13 cellular contexts compared by ENCODE assay signal in the genomic region with DNA sequence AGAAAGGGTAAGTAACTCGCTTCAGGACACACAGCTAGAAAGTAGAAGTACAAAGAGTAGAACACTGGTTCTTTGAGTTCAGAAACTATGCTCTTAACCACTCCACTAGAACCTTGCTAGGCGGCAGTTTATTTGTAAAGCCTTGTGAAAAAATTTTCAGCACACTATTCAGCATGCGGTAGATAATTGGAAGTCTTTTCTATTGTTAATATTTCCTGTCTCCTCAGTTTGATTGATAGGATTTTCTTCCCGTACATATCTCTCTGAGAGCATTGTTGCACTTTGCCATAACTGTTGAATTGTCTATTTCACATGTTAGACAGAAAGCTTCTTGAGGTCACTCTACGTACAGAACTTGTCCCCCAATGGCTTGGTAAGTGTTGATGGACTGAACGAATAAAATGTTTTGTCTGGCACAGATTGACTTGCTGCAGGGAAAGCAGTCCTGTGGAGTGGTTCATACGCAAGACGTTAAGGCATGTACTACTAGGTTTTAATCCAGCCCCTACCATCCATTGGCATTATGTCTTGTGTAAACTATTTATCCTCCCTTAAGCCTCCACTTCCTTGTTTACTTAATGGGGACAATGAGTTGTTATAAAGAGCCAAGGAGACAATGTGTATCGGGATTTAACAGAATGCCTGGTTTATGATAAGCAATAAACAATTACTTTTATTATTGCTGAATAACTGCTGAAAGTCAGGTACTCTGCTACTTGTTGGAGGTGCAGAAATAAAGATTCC. TPM values are rescaled to one million over a fixed set of nuclear protein-coding genes. Genes with fewer than 3 reads are reported as not detected.
A peak's percentile ranks its signal among the peaks of the same experiment; 100 is the strongest.
DNase-seq lines count a peak whose midpoint lies in the region; ATAC-seq, FAIRE-seq and TF ChIP-seq lines count a peak whose summit lies in the region.
"Had no signal": no experiment of that assay in that cellular context is flagged by ENCODE, and none has a peak within 500 bp of the region (broad histone marks: within the 10 kb centered on the region; RNA-seq: fewer than 3 reads in every experiment).

No MANE protein-coding gene starts in this region.

- H3K4me3 Mint-ChIP-seq in effector memory CD8-positive, alpha-beta T cell = no peak overlapping the region

- H3K4me1 Mint-ChIP-seq in effector memory CD8-positive, alpha-beta T cell (ENCODE audit: low read depth in 2 of 2) = peaks cover 16 to 57% of the 10 kb centered on the region in 2 donors

- H3K36me3 ChIP-seq in mucosa of rectum (ENCODE audit: control insufficient read depth in 2 of 2, insufficient read depth in 2 of 2, low read length in 2 of 2) = no peaks in the 10 kb centered on the region
- H3K36me3 ChIP-seq: BE2C had no signal

- TF ChIP-seq CTCF in D721Med (IDR thresholded peaks at IDR 0.05; ENCODE audit: insufficient read depth, missing control alignments) (no peak), fibroblast of villous mesenchyme (IDR thresholded peaks at IDR 0.05; ENCODE audit: insufficient read depth, low read depth, low read length) (no peak)

- peaks cover 0 to 9% of the 10 kb centered on the region in 2 donors for H3K27me3 Mint-ChIP-seq in effector memory CD8-positive, alpha-beta T cell

- no peak overlapping the region for H3K9ac ChIP-seq in mucosa of rectum (ENCODE audit: low read depth in 1 of 2, low read length in 2 of 2)
- H3K9ac ChIP-seq: KMS-11 had no signal

- H3K9me3 ChIP-seq in mucosa of rectum (ENCODE audit: control insufficient read depth in 2 of 2, low read length in 2 of 2) = no peaks in the 10 kb centered on the region
- H3K9me3 ChIP-seq: BE2C had no signal

- ATAC-seq in effector memory CD8-positive, alpha-beta T cell (replicated peaks) = no peak
- ATAC-seq in activated naive CD4-positive, alpha-beta T cell treated with anti-CD3 and anti-CD28 coated beads, Interleukin-2, amount 50 U/mL, for 72 hours = no peak
- ATAC-seq in HG02759 (IDR thresholded peaks at IDR 0.05; ENCODE audit: unreplicated experiment) = no peak

- FAIRE-seq in D721Med (lab: Jason Lieb, UNC) = peak; percentile 53

- peaks cover 36 to 65% of the 10 kb centered on the region in 2 donors for H3K4me1 ChIP-seq in mucosa of rectum (ENCODE audit: control insufficient read depth in 2 of 2, insufficient read depth in 2 of 2, low read length in 2 of 2)

- H3K27me3 ChIP-seq in mucosa of rectum (ENCODE audit: control insufficient read depth in 2 of 2, insufficient read depth in 2 of 2, low read length in 2 of 2) = no peaks in the 10 kb centered on the region
- H3K27me3 ChIP-seq: BE2C had no signal

- H3K36me3 Mint-ChIP-seq in effector memory CD8-positive, alpha-beta T cell (ENCODE audit: insufficient read depth) = no peaks in the 10 kb centered on the region
- no peaks in the 10 kb centered on the region for H3K36me3 Mint-ChIP-seq in activated naive CD4-positive, alpha-beta T cell treated with anti-CD3 and anti-CD28 coated beads, Interleukin-2, amount 50 U/mL, for 72 hours

- H3K27ac ChIP-seq in mucosa of rectum (ENCODE audit: low read depth in 2 of 2, low read length in 2 of 2) = peak overlapping the region; percentile 44 to 54
- H3K27ac ChIP-seq: KMS-11 had no signal

- no peak overlapping the region for H3K27ac Mint-ChIP-seq in effector memory CD8-positive, alpha-beta T cell
- H3K27ac Mint-ChIP-seq in activated naive CD4-positive, alpha-beta T cell treated with anti-CD3 and anti-CD28 coated beads, Interleukin-2, amount 50 U/mL, for 72 hours = no peak overlapping the region

- no peak overlapping the region for H3K4me3 ChIP-seq in fibroblast of villous mesenchyme (ENCODE audit: low read depth, low read length)
- no peak overlapping the region for H3K4me3 ChIP-seq in mucosa of rectum (ENCODE audit: low read length in 2 of 2)

- DNase-seq in D721Med (ENCODE audit: insufficient read length, low spot score) = no peak
- peak; percentile 35 for DNase-seq in LoVo (ENCODE audit: low spot score)
- DNase-seq in fibroblast of villous mesenchyme (ENCODE audit: low read depth) = peak; percentile 49
- DNase-seq in effector memory CD8-positive, alpha-beta T cell = no peak
- no peak for DNase-seq in activated naive CD4-positive, alpha-beta T cell treated with anti-CD3 and anti-CD28 coated beads, Interleukin-2, amount 50 U/mL, for 72 hours (ENCODE audit: low spot score in 2 of 2)
- DNase-seq in GM19238 (ENCODE audit: insufficient read length, low spot score) = no peak
- DNase-seq: BE2C, NCI-H1930, NCI-H510A treated with DMSO at 0.1 percent for 48 hours had no signal

- no peaks in the 10 kb centered on the region for H3K9me3 Mint-ChIP-seq in effector memory CD8-positive, alpha-beta T cell
- peaks cover 0 to 5% of the 10 kb centered on the region in 2 donors for H3K9me3 Mint-ChIP-seq in activated naive CD4-positive, alpha-beta T cell treated with anti-CD3 and anti-CD28 coated beads, Interleukin-2, amount 50 U/mL, for 72 hours

RNA-seq across cellular contexts. Expression of a gene that starts 35.8 kb away (rescaled TPM):
- 3.5 and 3.9 TPM in 2 replicates for total RNA-seq in fibroblast of villous mesenchyme
- 1 to 10 TPM; 2.2 to 2.3 TPM for total RNA-seq in activated naive CD4-positive, alpha-beta T cell treated with anti-CD3 and anti-CD28 coated beads, Interleukin-2, amount 50 U/mL, for 72 hours
- total RNA-seq: OCI-LY7 had no signal

Comparison
In these comparisons a context has a peak if more than half of its experiments do, and no peak if none do; other contexts are left out.
1. DNase-seq: peak in LoVo (single experiment) and fibroblast of villous mesenchyme (single experiment); none in D721Med (single experiment), effector memory CD8-positive, alpha-beta T cell (0 of 3), activated naive CD4-positive, alpha-beta T cell treated with anti-CD3 and anti-CD28 coated beads, Interleukin-2, amount 50 U/mL, for 72 hours (0 of 2) and GM19238 (single experiment).